10 cellular contexts compared by ENCODE assay signal in genomic region chr6:89895273-89895874, GRCh38. TPM values are rescaled to one million over a fixed set of nuclear protein-coding genes. Genes with fewer than 3 reads are reported as not detected.
DNase-seq lines count a peak whose midpoint lies in the region; ATAC-seq, FAIRE-seq and TF ChIP-seq lines count a peak whose summit lies in the region.
"Had no signal": no experiment of that assay in that cellular context is flagged by ENCODE, and none has a peak within 500 bp of the region (broad histone marks: within the 10 kb centered on the region; RNA-seq: fewer than 3 reads in every experiment).

No MANE protein-coding gene starts in this region.

- H3K27ac Mint-ChIP-seq in naive thymus-derived CD4-positive, alpha-beta T cell = no peak overlapping the region

- H2AFZ ChIP-seq in H1 (ENCODE audit: low read length) = no peak overlapping the region

- no peak overlapping the region for H2BK5ac ChIP-seq in H1 (ENCODE audit: low read depth, low read length)

- ATAC-seq in mucosa of descending colon = peak; percentile 42
- ATAC-seq in naive thymus-derived CD4-positive, alpha-beta T cell = no peak
- no peak for ATAC-seq in HG02798 (IDR thresholded peaks at IDR 0.05; ENCODE audit: poor library complexity, unreplicated experiment)

- H3K4me3 ChIP-seq in H1 (ENCODE audit: extremely low read depth in 1 of 4, insufficient read depth in 2 of 4, low read depth in 3 of 4, low read length in 4 of 4) = no peak overlapping the region
- no peak overlapping the region for H3K4me3 ChIP-seq in mucosa of descending colon
- no peak overlapping the region for H3K4me3 ChIP-seq in naive thymus-derived CD4-positive, alpha-beta T cell (ENCODE audit: low read length)

- no peak overlapping the region for H2BK12ac ChIP-seq in H1 (ENCODE audit: low read depth, low read length)

- CTCF ChIA-PET in H1 (lab: Charles Lee; ENCODE audit: partially characterized antibody) = interaction anchor here (0.6 to 2.1 kb wide), 4 partner anchors 8 to 329 kb away, joined by 3 to 8 read pairs (median 4); no protein-coding TSS in a partner anchor
- CTCF ChIA-PET in naive thymus-derived CD4-positive, alpha-beta T cell (lab: Charles Lee) = no interaction called here

- POLR2A ChIA-PET in H1 (lab: Charles Lee; ENCODE audit: partially characterized antibody) = no interaction called here
- POLR2A ChIA-PET in naive thymus-derived CD4-positive, alpha-beta T cell (lab: Charles Lee) = interaction anchor here (0.6 kb wide), 1 partner anchor 84 kb away, joined by 3 read pairs; no protein-coding TSS in a partner anchor

- no peak overlapping the region for H3K4ac ChIP-seq in H1 (replicated peaks; ENCODE audit: insufficient read length, low read depth, low read length)

- no peaks in the 10 kb centered on the region for H3K27me3 ChIP-seq in H1 (replicated peaks in 1 of 4; ENCODE audit: control insufficient read depth in 3 of 4, extremely low read depth in 1 of 4, insufficient read depth in 3 of 4, low read length in 3 of 4)
- H3K27me3 ChIP-seq in naive thymus-derived CD4-positive, alpha-beta T cell (ENCODE audit: control insufficient read depth in 2 of 2, insufficient read depth in 2 of 2, low read length in 2 of 2) = peaks cover 0 to 2% of the 10 kb centered on the region in 2 donors

- peaks cover 0 to 3% (median 0%) of the 10 kb centered on the region in 11 donors for H3K9me3 Mint-ChIP-seq in naive thymus-derived CD4-positive, alpha-beta T cell

- no peaks in the 10 kb centered on the region for H4K20me1 ChIP-seq in H1 (replicated peaks in 1 of 2; ENCODE audit: control insufficient read depth in 1 of 2, insufficient read depth in 2 of 2, low read length in 2 of 2)

- no peak for TF ChIP-seq EP300 in H1 (IDR thresholded peaks at IDR 0.05; ENCODE audit: borderline replicate concordance in 1 of 2, low read depth in 2 of 2, low read length in 2 of 2)

- no peak overlapping the region for H4K5ac ChIP-seq in H1 (ENCODE audit: insufficient read length, low read depth, low read length)

- no peak overlapping the region for H3K9ac ChIP-seq in H1 (replicated peaks in 1 of 4; ENCODE audit: extremely low read depth in 1 of 4, low read depth in 3 of 4, low read length in 3 of 4)

- H3K9me3 ChIP-seq in H1 (ENCODE audit: insufficient read depth in 2 of 2, low read depth in 1 of 2, low read length in 1 of 2) (no peaks in the 10 kb centered on the region), mucosa of descending colon (no peaks in the 10 kb centered on the region)
- no peaks in the 10 kb centered on the region for H3K9me3 ChIP-seq in naive thymus-derived CD4-positive, alpha-beta T cell (ENCODE audit: control insufficient read depth in 2 of 3, low read length in 3 of 3)

- no peak for TF ChIP-seq POLR2A in H1 (IDR thresholded peaks at IDR 0.05; ENCODE audit: control extremely low read depth in 1 of 2, low read depth in 2 of 2, low read length in 2 of 2)

- H3K79me1 ChIP-seq in H1 (ENCODE audit: low read depth, low read length) = no peaks in the 10 kb centered on the region

- TF ChIP-seq RAD21 in H1 (IDR thresholded peaks at IDR 0.05 in 1 of 2, conservative IDR thresholded peaks at IDR 0.05 in 1 of 2; ENCODE audit: low read depth in 2 of 2, low read length in 2 of 2) = peak in 1 of 2 experiments; percentile 20; a peak in 1 of 4 replicates

- no peak overlapping the region for H4K8ac ChIP-seq in H1 (ENCODE audit: extremely low read depth, insufficient read depth, low read length)

- H3K4me1 ChIP-seq in H1 (replicated peaks in 1 of 4; ENCODE audit: control insufficient read depth in 3 of 4, insufficient read depth in 4 of 4, low read length in 3 of 4) (peaks cover 4 to 11% (median 9%) of the 10 kb centered on the region in 4 experiments), mucosa of descending colon (ENCODE audit: low read depth) (no peaks in the 10 kb centered on the region)
- no peaks in the 10 kb centered on the region for H3K4me1 ChIP-seq in naive thymus-derived CD4-positive, alpha-beta T cell (ENCODE audit: control insufficient read depth in 2 of 2, insufficient read depth in 2 of 2, low read length in 2 of 2)

- H3K18ac ChIP-seq in H1 (ENCODE audit: extremely low read depth, low read length) = no peak overlapping the region

- peak; percentile 0 for DNase-seq in GDM1 (lab: John Stamatoyannopoulos, UW)
- peak; percentile 26 for DNase-seq in NAMALWA (ENCODE audit: low spot score)
- DNase-seq in H1 (ENCODE audit: low read depth in 1 of 2, low spot score in 2 of 2) = peak in 1 of 2 experiments; percentile 76
- peak in 1 of 3 donors; percentile 29 for DNase-seq in mucosa of descending colon
- no peak for DNase-seq in COR-L47 (lab: John Stamatoyannopoulos, UW)
- no peak for DNase-seq in effector CD4-positive, alpha-beta T cell
- no peak for DNase-seq in naive thymus-derived CD4-positive, alpha-beta T cell
- DNase-seq: hippocampal formation had no signal

- H3K36me3 ChIP-seq in H1 (ENCODE audit: control insufficient read depth in 2 of 4, insufficient read depth in 4 of 4, low read length in 3 of 4) (no peaks in the 10 kb centered on the region), mucosa of descending colon (ENCODE audit: low read depth) (no peaks in the 10 kb centered on the region)
- no peaks in the 10 kb centered on the region for H3K36me3 ChIP-seq in naive thymus-derived CD4-positive, alpha-beta T cell (ENCODE audit: control insufficient read depth in 2 of 3, insufficient read depth in 3 of 3, low read length in 3 of 3)

- no peak overlapping the region for H3K4me3 Mint-ChIP-seq in naive thymus-derived CD4-positive, alpha-beta T cell

- TF ChIP-seq CTCF in H1 (IDR thresholded peaks at IDR 0.05; ENCODE audit: control extremely low read depth in 1 of 3, insufficient read depth in 1 of 3, low read depth in 1 of 3, low read length in 3 of 3) (no peak), mucosa of descending colon (IDR thresholded peaks at IDR 0.05) (no peak)

- H3K23ac ChIP-seq in H1 (ENCODE audit: insufficient read length) = no peak overlapping the region

- peak; percentile 97 for FAIRE-seq in H1 (lab: Jason Lieb, UNC)
- FAIRE-seq: GM18507 had no signal

- H3K23me2 ChIP-seq in H1 (ENCODE audit: low read depth, low read length) = no peaks in the 10 kb centered on the region

- no peak overlapping the region for H2AK5ac ChIP-seq in H1 (ENCODE audit: low read depth, low read length)

- intact Hi-C loops in mucosa of descending colon (cut with DNase I, micrococcal nuclease) = no loop called here
- intact Hi-C loops in naive thymus-derived CD4-positive, alpha-beta T cell (cut with micrococcal nuclease) = no loop called here

- 0 out of 4 replicates have a peak overlapping the region, but pooled peaks of 1 of the 2 experiments have one; percentile 3 for H3K4me2 ChIP-seq in H1 (ENCODE audit: insufficient read depth in 1 of 2, low read depth in 2 of 2, low read length in 2 of 2)

- no peaks in the 10 kb centered on the region for H3K79me2 ChIP-seq in H1 (ENCODE audit: control insufficient read depth in 1 of 2, insufficient read depth in 2 of 2, low read length in 2 of 2)

- no peak overlapping the region for H2BK20ac ChIP-seq in H1 (ENCODE audit: low read length)

- H3K27ac ChIP-seq in H1 (ENCODE audit: low read depth, low read length) = no peak overlapping the region
- no peak overlapping the region for H3K27ac ChIP-seq in naive thymus-derived CD4-positive, alpha-beta T cell (ENCODE audit: low read depth, low read length)

- no peak overlapping the region for H2BK15ac ChIP-seq in H1 (ENCODE audit: low read length)

- no peak overlapping the region for H2BK120ac ChIP-seq in H1 (replicated peaks; ENCODE audit: low read depth, low read length)

- no peak overlapping the region for H3K14ac ChIP-seq in H1 (ENCODE audit: insufficient read length)

- H3K4me1 Mint-ChIP-seq in naive thymus-derived CD4-positive, alpha-beta T cell = peaks cover 0 to 10% (median 0%) of the 10 kb centered on the region in 7 donors

- 76% methylated on average over 8 of the region's 8 CpGs; no CpG with 5 or more reads in 1 of the 2 experiments for WGBS in H1 (ENCODE audit: extremely low coverage in 1 of 2, insufficient coverage in 1 of 2, insufficient read length in 1 of 2, insufficient replicate concordance in 2 of 2, low coverage in 1 of 2, low lambda C conversion rate in 2 of 2, missing lambda C conversion rate in 1 of 2), 2 experiments

- H4K91ac ChIP-seq in H1 (replicated peaks; ENCODE audit: insufficient read length, low read length) = no peak overlapping the region

- peaks cover 39 to 48% (median 45%) of the 10 kb centered on the region in 5 donors for H3K27me3 Mint-ChIP-seq in naive thymus-derived CD4-positive, alpha-beta T cell

- peaks cover 0 to 5% (median 1%) of the 10 kb centered on the region in 5 donors for H3K36me3 Mint-ChIP-seq in naive thymus-derived CD4-positive, alpha-beta T cell

- no peak overlapping the region for H3K56ac ChIP-seq in H1 (replicated peaks; ENCODE audit: insufficient read length, low read depth, low read length)

TF ChIP-seq in H1, 55 proteins besides CTCF, POLR2A, EP300 and RAD21 (continues in another document):
- TF ChIP-seq RNF2 (IDR thresholded peaks at IDR 0.05; ENCODE audit: borderline replicate concordance, low read depth, low read length, missing control alignments, poor library complexity, severe bottlenecking) (no peak), YY1 (IDR thresholded peaks at IDR 0.05; ENCODE audit: low read depth, low read length) (no peak), SUZ12 (IDR thresholded peaks at IDR 0.05; ENCODE audit: low read length) (no peak), MAFK (IDR thresholded peaks at IDR 0.05; ENCODE audit: low read depth, low read length) (no peak), ASH2L (IDR thresholded peaks at IDR 0.05; ENCODE audit: low read length) (no peak), CBX5 (IDR thresholded peaks at IDR 0.05; ENCODE audit: low read depth, low read length) (no peak), POLR2AphosphoS5 (IDR thresholded peaks at IDR 0.05; ENCODE audit: low read depth, low read length) (no peak), RBBP5 (IDR thresholded peaks at IDR 0.05; ENCODE audit: borderline replicate concordance, low read depth, low read length) (no peak), JUN (IDR thresholded peaks at IDR 0.05; ENCODE audit: low read depth, low read length) (no peak), TCF12 (IDR thresholded peaks at IDR 0.05; ENCODE audit: low read depth, low read length) (no peak)

RNA-seq across cellular contexts. Expression of gene GJA10, which starts 1.1 kb away (rescaled TPM):
- total RNA-seq in H1 (2021; fragmentation: NEBNext Ultra II Directional; extraction: Animal tissue kit (Norgen Biotek cat#: 25700)) = not detected in 2 replicates
- 0.17 and 0.21 TPM in 2 replicates for polyA plus RNA-seq in H1 (2011; rRNA removed)
- polyA plus RNA-seq in H1 (2011; cell fraction: cytosol; rRNA removed) = 0.05 TPM
- 0.07 TPM for polyA plus RNA-seq in H1 (2011; cell fraction: nucleus; rRNA removed)
- polyA plus RNA-seq in H1 (2012, experiment 1 of 2) = 0.20 to 0.27 TPM (median 0.23 TPM) in 3 of 4 replicates, not detected in the other
- 0.14 TPM for polyA plus RNA-seq in H1 (2012, experiment 2 of 2)
- not detected for polyA plus RNA-seq in H1 (2013, experiment 1 of 2)
- 0.06 TPM for polyA plus RNA-seq in H1 (2013, experiment 2 of 2)
- polyA minus RNA-seq in H1 (2011; rRNA and poly(A)+ RNA removed) = 0.76 TPM in 1 of 2 replicates, not detected in the other
- not detected for polyA minus RNA-seq in H1 (2011; cell fraction: cytosol; rRNA and poly(A)+ RNA removed)
- 0.70 TPM for polyA minus RNA-seq in H1 (2011; cell fraction: nucleus; rRNA and poly(A)+ RNA removed)
- not detected for total RNA-seq in mucosa of descending colon
- total RNA-seq in naive thymus-derived CD4-positive, alpha-beta T cell = under 1 TPM in 1 of 5 experiments, not detected in 4; 0.15 TPM
- not detected for polyA plus RNA-seq in naive thymus-derived CD4-positive, alpha-beta T cell

Comparison
In these comparisons a context has a peak if more than half of its experiments do, and no peak if none do; other contexts are left out.
1. DNase-seq: peak in GDM1 (single experiment) and NAMALWA (single experiment); none in COR-L47 (single experiment), effector CD4-positive, alpha-beta T cell (single experiment) and naive thymus-derived CD4-positive, alpha-beta T cell (0 of 9).